In the genomic region with DNA sequence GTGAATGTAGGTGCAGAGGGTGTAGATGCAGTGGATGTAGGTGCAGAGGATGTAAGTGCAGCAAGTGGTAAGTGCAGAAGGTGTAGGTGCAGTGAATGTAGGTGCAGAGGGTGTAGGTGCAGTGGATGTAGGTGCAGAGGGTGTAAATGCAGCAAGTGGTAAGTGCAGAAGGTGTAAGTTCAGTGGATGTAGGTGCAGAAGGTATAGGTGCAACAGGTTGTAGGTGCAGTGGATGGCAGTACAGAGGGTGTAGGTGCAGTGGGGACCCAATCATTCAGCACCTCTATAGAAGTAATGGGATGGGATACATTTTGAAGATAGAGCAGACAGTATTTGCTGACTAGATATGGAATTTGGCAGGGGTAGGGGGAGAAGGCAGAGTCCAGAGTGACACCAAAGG, we compare ENCODE assay signal across 2 cellular contexts.
TF ChIP-seq lines count a peak whose summit lies in the region.

No MANE protein-coding gene starts in this region.

TF ChIP-seq in GM12891, 5 proteins besides CTCF, POLR2A, EP300 and RAD21 (continued from another document):
- TF ChIP-seq TAF1 (IDR thresholded peaks at IDR 0.05; ENCODE audit: low read depth, low read length), result no peak

TF ChIP-seq in H1, 55 proteins besides CTCF, POLR2A, EP300 and RAD21 (continued from another document):
- TF ChIP-seq, protein P1, sequence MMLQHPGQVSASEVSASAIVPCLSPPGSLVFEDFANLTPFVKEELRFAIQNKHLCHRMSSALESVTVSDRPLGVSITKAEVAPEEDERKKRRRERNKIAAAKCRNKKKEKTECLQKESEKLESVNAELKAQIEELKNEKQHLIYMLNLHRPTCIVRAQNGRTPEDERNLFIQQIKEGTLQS (IDR thresholded peaks at IDR 0.05; ENCODE audit: insufficient read depth, low read depth, low read length), result no peak
- no peak for TF ChIP-seq CEBPB (IDR thresholded peaks at IDR 0.05; ENCODE audit: low read depth, low read length)
- TF ChIP-seq, protein P2, sequence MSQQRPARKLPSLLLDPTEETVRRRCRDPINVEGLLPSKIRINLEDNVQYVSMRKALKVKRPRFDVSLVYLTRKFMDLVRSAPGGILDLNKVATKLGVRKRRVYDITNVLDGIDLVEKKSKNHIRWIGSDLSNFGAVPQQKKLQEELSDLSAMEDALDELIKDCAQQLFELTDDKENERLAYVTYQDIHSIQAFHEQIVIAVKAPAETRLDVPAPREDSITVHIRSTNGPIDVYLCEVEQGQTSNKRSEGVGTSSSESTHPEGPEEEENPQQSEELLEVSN (IDR thresholded peaks at IDR 0.05), result no peak
- TF ChIP-seq TCF12 (IDR thresholded peaks at IDR 0.05; ENCODE audit: low read depth, low read length), result no peak
- TF ChIP-seq SUZ12 (IDR thresholded peaks at IDR 0.05; ENCODE audit: low read length), result no peak
- TF ChIP-seq TAF1 (IDR thresholded peaks at IDR 0.05; ENCODE audit: low read depth, low read length), result no peak
TF ChIP-seq in H1: peak in this region for 0.
